Comparison of ENCODE assay signal across 21 cellular contexts in the genomic region with DNA sequence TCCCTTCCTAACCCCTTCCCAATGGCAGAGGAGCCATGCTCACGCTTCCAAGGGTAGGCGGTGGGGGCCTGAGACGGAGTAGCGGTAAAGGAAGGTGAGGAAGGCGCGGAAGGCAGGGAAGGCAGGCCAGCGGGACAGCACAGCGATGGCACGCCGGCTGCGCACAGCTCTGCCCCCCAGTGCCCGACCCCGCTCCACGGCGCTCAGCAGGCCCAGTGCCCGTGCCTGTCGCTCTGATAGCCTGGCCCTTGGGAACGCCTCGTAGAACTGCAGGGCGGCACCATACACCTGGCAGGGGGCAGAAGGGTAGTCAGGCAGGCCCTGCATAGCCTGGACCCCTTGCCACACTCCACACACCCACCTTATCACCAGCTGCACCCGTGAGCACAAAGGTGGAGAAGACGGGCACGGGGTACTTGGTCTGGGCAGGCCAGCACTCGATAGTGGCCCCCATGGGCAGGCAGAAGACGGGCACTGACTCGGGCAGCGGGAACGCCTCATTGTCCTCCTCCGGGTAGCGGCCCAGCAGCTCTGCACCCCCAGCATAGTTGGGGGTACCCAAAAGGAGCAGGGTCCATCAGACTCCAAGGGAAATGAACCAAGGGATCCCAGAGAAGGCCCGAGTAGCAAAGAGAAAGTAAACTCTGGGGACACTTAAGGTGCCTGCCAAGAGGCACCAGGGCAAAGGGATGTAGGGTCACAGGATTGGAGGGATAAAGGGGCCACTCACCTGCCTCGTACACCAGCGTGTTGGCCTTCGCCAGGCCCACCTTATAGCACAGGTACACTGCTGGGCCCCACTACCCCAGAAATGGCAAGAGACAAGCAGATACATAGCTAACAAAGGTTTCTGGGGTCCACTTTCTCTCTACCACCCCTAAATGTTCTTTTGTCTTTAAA. TPM values are rescaled to one million over a fixed set of nuclear protein-coding genes. Genes with fewer than 3 reads are reported as not detected.
DNase-seq lines count a peak whose midpoint lies in the region; ATAC-seq and TF ChIP-seq lines count a peak whose summit lies in the region.
"Had no signal": no experiment of that assay in that cellular context is flagged by ENCODE, and none has a peak within 500 bp of the region (broad histone marks: within the 10 kb centered on the region; RNA-seq: fewer than 3 reads in every experiment).

No MANE protein-coding gene starts in this region.

- H3K4me3 ChIP-seq in left ventricle myocardium inferior (no peak overlapping the region), right atrium auricular region (no peak overlapping the region), upper lobe of right lung (no peak overlapping the region)
- H3K4me3 ChIP-seq: dorsolateral prefrontal cortex had no signal

- TF ChIP-seq CTCF in left ventricle myocardium inferior (IDR thresholded peaks at IDR 0.05; ENCODE audit: borderline replicate concordance) (no peak), right atrium auricular region (IDR thresholded peaks at IDR 0.05) (no peak), WTC11 (IDR thresholded peaks at IDR 0.05) (no peak), upper lobe of right lung (IDR thresholded peaks at IDR 0.05) (no peak)

- H3K27ac Mint-ChIP-seq in WTC11: no peak overlapping the region
- H3K27ac Mint-ChIP-seq in naive B cell: peak overlapping the region in 4 of 6 donors; percentile 69 to 98 (median 84)
- H3K27ac Mint-ChIP-seq: type B pancreatic cell had no signal

- peak overlapping the region; percentile 99 for H3K27ac ChIP-seq in left ventricle myocardium inferior (replicated peaks)
- H3K27ac ChIP-seq in right atrium auricular region: no peak overlapping the region
- H3K27ac ChIP-seq in upper lobe of right lung: no peak overlapping the region
- H3K27ac ChIP-seq: C4-2B, epithelial cell of prostate, WERI-Rb-1 had no signal

- no peak overlapping the region for H3K4me3 Mint-ChIP-seq in WTC11
- H3K4me3 Mint-ChIP-seq in naive B cell: peak overlapping the region in 4 of 8 donors; percentile 9 to 97 (median 60)
- H3K4me3 Mint-ChIP-seq: activated naive CD4-positive, alpha-beta T cell treated with anti-CD3 and anti-CD28 coated beads for 36 hours; H9; type B pancreatic cell had no signal

- CTCF ChIA-PET in WTC11 (lab: Charles Lee): no interaction called here

- POLR2A ChIA-PET in WTC11 (lab: Charles Lee): interaction anchor here (0.6 kb wide), 1 partner anchor 21 kb away, joined by 3 read pairs; the partner anchor contains the start of gene SLC39A1

- intact Hi-C loops in left ventricle myocardium inferior (cut with micrococcal nuclease) (no loop called here), upper lobe of right lung (cut with DNase I) (no loop called here)

- peaks cover 56% of the 10 kb centered on the region for H3K36me3 ChIP-seq in left ventricle myocardium inferior
- peaks cover 45% of the 10 kb centered on the region for H3K36me3 ChIP-seq in right atrium auricular region
- peaks cover 61% of the 10 kb centered on the region for H3K36me3 ChIP-seq in upper lobe of right lung

- DNase-seq in left ventricle myocardium inferior (no peak), right atrium auricular region (ENCODE audit: low spot score) (no peak), WTC11 (ENCODE audit: low spot score) (no peak), naive B cell (no peak), upper lobe of right lung (peak; percentile 55), hippocampal formation (lab: John Stamatoyannopoulos, UW) (no peak), ACHN (no peak)
- no peak for DNase-seq in activated CD8-positive, alpha-beta memory T cell treated with anti-CD3 and anti-CD28 coated beads, Interleukin-2, amount 50 U/mL, for 48 hours
- DNase-seq: activated CD4-positive, alpha-beta T cell treated with anti-CD3 and anti-CD28 coated beads, Interleukin-2, amount 50 U/mL, for 4 hours; activated naive CD4-positive, alpha-beta T cell treated with anti-CD3 and anti-CD28 coated beads for 36 hours; H9; KG1; MV-4-11; NCI-H2171; NCI-H524 treated with DMSO at 0.1 percent for 48 hours; stimulated activated CD4-positive, alpha-beta T cell treated with anti-CD3 and anti-CD28 coated beads, Interleukin-4, amount 100 ng/mL, for 24 hours; WERI-Rb-1 had no signal

- H3K27me3 Mint-ChIP-seq in WTC11 (ENCODE audit: low read depth) (no peaks in the 10 kb centered on the region), naive B cell (peaks cover 0 to 4% (median 0%) of the 10 kb centered on the region in 3 donors)
- H3K27me3 Mint-ChIP-seq: type B pancreatic cell had no signal

- in situ Hi-C loops in ACHN (cut with HindIII; ENCODE audit: low pct_ligation_motif_present, low pct_unique_long_range_greater_than_20kb, low sequenced_read_pairs): no loop called here

- no peak for ATAC-seq in WTC11
- ATAC-seq in naive B cell (ENCODE audit: low read depth in 2 of 2): no peak
- ATAC-seq in upper lobe of right lung: no peak

- H3K9me3 Mint-ChIP-seq in WTC11 (no peaks in the 10 kb centered on the region), naive B cell (peaks cover 0 to 2% (median 0%) of the 10 kb centered on the region in 7 donors)
- H3K9me3 Mint-ChIP-seq: activated naive CD4-positive, alpha-beta T cell treated with anti-CD3 and anti-CD28 coated beads for 36 hours; H9; type B pancreatic cell had no signal

- H3K9me3 ChIP-seq in left ventricle myocardium inferior (replicated peaks): no peaks in the 10 kb centered on the region
- H3K9me3 ChIP-seq in right atrium auricular region: no peaks in the 10 kb centered on the region
- H3K9me3 ChIP-seq in upper lobe of right lung: no peaks in the 10 kb centered on the region

- H3K4me1 Mint-ChIP-seq in WTC11 (peaks cover 11% of the 10 kb centered on the region), naive B cell (peaks cover 41 to 64% (median 51%) of the 10 kb centered on the region in 3 donors)

- H3K27me3 ChIP-seq in left ventricle myocardium inferior (ENCODE audit: low read depth) (no peaks in the 10 kb centered on the region), right atrium auricular region (no peaks in the 10 kb centered on the region), upper lobe of right lung (no peaks in the 10 kb centered on the region)
- H3K27me3 ChIP-seq: dorsolateral prefrontal cortex had no signal

- H3K4me1 ChIP-seq in left ventricle myocardium inferior (peaks cover 41% of the 10 kb centered on the region), right atrium auricular region (peaks cover 0 to 32% of the 10 kb centered on the region in 2 donors), upper lobe of right lung (peaks cover 21% of the 10 kb centered on the region)

- H3K36me3 Mint-ChIP-seq in WTC11 (peaks cover 25% of the 10 kb centered on the region), naive B cell (peaks cover 0 to 16% of the 10 kb centered on the region in 2 donors)
- H3K36me3 Mint-ChIP-seq: type B pancreatic cell had no signal

TF ChIP-seq in WTC11, 78 proteins besides CTCF, POLR2A, EP300 and RAD21:
- TF ChIP-seq CBFB (CRISPR knock-in tag; IDR thresholded peaks at IDR 0.05; ENCODE audit: low read depth) (no peak), ZNF121 (CRISPR knock-in tag; IDR thresholded peaks at IDR 0.05) (peak; percentile 74; the same call in 1 of the 2 replicates), GRHL2 (CRISPR knock-in tag; IDR thresholded peaks at IDR 0.05; ENCODE audit: insufficient replicate concordance, severe bottlenecking) (no peak)
- TF ChIP-seq, protein P1, sequence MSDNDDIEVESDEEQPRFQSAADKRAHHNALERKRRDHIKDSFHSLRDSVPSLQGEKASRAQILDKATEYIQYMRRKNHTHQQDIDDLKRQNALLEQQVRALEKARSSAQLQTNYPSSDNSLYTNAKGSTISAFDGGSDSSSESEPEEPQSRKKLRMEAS (CRISPR knock-in tag; IDR thresholded peaks at IDR 0.05): no peak

RNA-seq across cellular contexts. Expression of gene DENND4B, which starts 4.4 kb away (rescaled TPM):
- 44.6 TPM for total RNA-seq in left ventricle myocardium inferior
- total RNA-seq in right atrium auricular region: 10 to 100 TPM; 22.0 to 26.6 TPM
- total RNA-seq in WTC11 (2021): 88.9 to 93.9 TPM (median 93.1 TPM) in 3 replicates
- 10 to 100 TPM in 5 of 6 donors, 1 to 10 TPM in 1; 6.5 to 52.8 (median 29.7) TPM for polyA plus RNA-seq in naive B cell (ENCODE audit: low read depth in 6 of 6)
- total RNA-seq in upper lobe of right lung: 83.7 TPM

RNA-seq across cellular contexts. Expression of gene CRTC2, which starts 16.3 kb away (rescaled TPM):
- total RNA-seq in left ventricle myocardium inferior (19.7 TPM), right atrium auricular region (10 to 100 TPM; 10.5 to 14.3 TPM), WTC11 (2021) (34.7 to 43.7 TPM (median 38.1 TPM) in 3 replicates), upper lobe of right lung (52.7 TPM)
- 10 to 100 TPM; 24.6 to 59.8 (median 35.8) TPM for polyA plus RNA-seq in naive B cell (ENCODE audit: low read depth in 6 of 6)

RNA-seq across cellular contexts. Expression of gene GATAD2B, which starts 19.3 kb away (rescaled TPM):
- total RNA-seq in left ventricle myocardium inferior (35.4 TPM), right atrium auricular region (10 to 100 TPM; 18.7 to 32.7 TPM), WTC11 (2021) (42.1 to 46.9 TPM (median 44.5 TPM) in 3 replicates), upper lobe of right lung (55.1 TPM)
- 1 to 10 TPM; 4.0 to 7.0 (median 5.1) TPM for polyA plus RNA-seq in naive B cell (ENCODE audit: low read depth in 6 of 6)

RNA-seq across cellular contexts. Expression of gene SLC39A1, which starts 21.3 kb away (rescaled TPM):
- total RNA-seq in left ventricle myocardium inferior (39.8 TPM), right atrium auricular region (10 to 100 TPM; 56.7 to 95.4 TPM), WTC11 (2021) (185 to 204 TPM (median 193 TPM) in 3 replicates), upper lobe of right lung (120 TPM)
- polyA plus RNA-seq in naive B cell (ENCODE audit: low read depth in 6 of 6): 10 to 100 TPM; 36.0 to 66.7 (median 52.6) TPM

RNA-seq across cellular contexts. Expression of gene CREB3L4, which starts 25.6 kb away (rescaled TPM):
- 4.8 TPM for total RNA-seq in left ventricle myocardium inferior
- 1 to 10 TPM; 4.9 to 5.6 TPM for total RNA-seq in right atrium auricular region
- 33.1 to 35.2 TPM (median 34.6 TPM) in 3 replicates for total RNA-seq in WTC11 (2021)
- polyA plus RNA-seq in naive B cell (ENCODE audit: low read depth in 6 of 6): 10 to 100 TPM; 12.2 to 16.9 (median 15.6) TPM
- 10.5 TPM for total RNA-seq in upper lobe of right lung
